Comparison of ENCODE assay signal across 21 cellular contexts in the genomic region with DNA sequence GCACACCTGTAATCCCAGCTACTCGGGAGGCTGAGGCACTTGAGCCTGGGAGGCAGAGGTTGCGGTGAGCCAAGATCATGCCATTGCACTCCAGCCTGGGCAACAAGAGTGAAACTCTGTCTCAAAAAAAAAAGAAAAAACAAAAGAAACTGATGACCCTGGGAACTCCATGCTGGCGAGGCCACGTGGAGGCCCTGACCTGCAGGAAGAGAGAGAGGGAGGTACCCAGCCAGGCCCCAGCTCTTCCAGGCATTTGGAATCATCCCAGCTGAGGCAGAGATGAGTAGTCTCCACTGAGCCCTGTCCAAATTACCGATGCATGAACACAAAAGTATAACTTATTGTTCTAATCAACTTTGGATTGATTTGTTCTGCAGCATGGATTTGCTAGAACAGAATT.
"Had no signal": no experiment of that assay in that cellular context is flagged by ENCODE, and none has a peak within 500 bp of the region (broad histone marks: within the 10 kb centered on the region; RNA-seq: fewer than 3 reads in every experiment).

No MANE protein-coding gene starts in this region.

- ATAC-seq: effector memory CD8-positive, alpha-beta T cell; gastrocnemius medialis; heart right ventricle; mucosa of descending colon; naive thymus-derived CD8-positive, alpha-beta T cell; right lobe of liver; stimulated activated memory B cell treated with anti-CD40 and anti-IgM and Interleukin-4, amounts not matched to agents 10 μg/mL and 1 μg/mL and 100 μg/mL, for 72 hours had no signal

- H3K4me1 ChIP-seq: gastrocnemius medialis, heart right ventricle, right lobe of liver, spleen, tibial artery, upper lobe of left lung, vagina had no signal

- H3K36me3 ChIP-seq: esophagus muscularis mucosa, gastrocnemius medialis, heart right ventricle, ovary, right lobe of liver, spleen, tibial artery, upper lobe of left lung, vagina had no signal

- H3K27me3 ChIP-seq: ovary, upper lobe of left lung, vagina had no signal

- H3K4me3 ChIP-seq: esophagus muscularis mucosa, gastrocnemius medialis, heart right ventricle, mucosa of descending colon, ovary, right lobe of liver, spleen, tibial artery, upper lobe of left lung, vagina had no signal

- H3K27ac ChIP-seq: epithelial cell of prostate, esophagus muscularis mucosa, gastrocnemius medialis, heart right ventricle, ovary, right lobe of liver, spleen, tibial artery, upper lobe of left lung, vagina had no signal

- DNase-seq: effector memory CD8-positive, alpha-beta T cell; gastrocnemius medialis; heart right ventricle; hypothalamus; mammary epithelial cell; mucosa of descending colon; naive thymus-derived CD8-positive, alpha-beta T cell; nucleus accumbens; ovary; spleen; stimulated activated CD4-positive, alpha-beta T cell treated with anti-CD3 and anti-CD28 coated beads, Interleukin-15, amount 100 ng/mL, for 24 hours; stimulated activated CD4-positive, alpha-beta T cell treated with anti-CD3 and anti-CD28 coated beads, Interleukin-1b, Interleukin-23, amount 100 ng/mL, for 48 hours; stimulated activated CD4-positive, alpha-beta T cell treated with anti-CD3 and anti-CD28 coated beads, Interleukin-4, amount 100 ng/mL, for 24 hours; tibial artery; upper lobe of left lung had no signal

- H3K9me3 ChIP-seq: gastrocnemius medialis, mucosa of descending colon, ovary, right lobe of liver, spleen, upper lobe of left lung, vagina had no signal

- FAIRE-seq: keratinocyte had no signal
